ENCODE assay signal across 9 cellular contexts in genomic region chr19:46890423-46891170, GRCh38. TPM values are rescaled to one million over a fixed set of nuclear protein-coding genes. Genes with fewer than 3 reads are reported as not detected.
DNase-seq lines count a peak whose midpoint lies in the region; ATAC-seq, FAIRE-seq and TF ChIP-seq lines count a peak whose summit lies in the region.
"Had no signal": no experiment of that assay in that cellular context is flagged by ENCODE, and none has a peak within 500 bp of the region (broad histone marks: within the 10 kb centered on the region; RNA-seq: fewer than 3 reads in every experiment).

No MANE protein-coding gene starts in this region.

- TF ChIP-seq CTCF in AG10803 (conservative IDR thresholded peaks at IDR 0.05; ENCODE audit: low read length) (peak; percentile 48), K562 (IDR thresholded peaks at IDR 0.05 in 2 of 3, conservative IDR thresholded peaks at IDR 0.05 in 1 of 3; ENCODE audit: insufficient read depth in 2 of 3, low read depth in 1 of 3, low read length in 3 of 3) (no peak), HepG2 (CRISPR knock-in tag; IDR thresholded peaks at IDR 0.05) (peak; percentile 53)

- no peak overlapping the region for H3K27ac ChIP-seq in K562 (ENCODE audit: extremely low read depth, low read depth, low read length)
- H3K27ac ChIP-seq in HepG2 (ENCODE audit: extremely low read length, insufficient read depth, low read length), result peak overlapping the region; percentile 85

- H3K4me3 ChIP-seq in AG10803 (ENCODE audit: low read length), result no peak overlapping the region
- no peak overlapping the region for H3K4me3 ChIP-seq in K562
- peak overlapping the region in 2 of 3 experiments; percentile 8 to 42; a peak in 1 of 6 replicates for H3K4me3 ChIP-seq in HepG2 (replicated peaks in 1 of 3; ENCODE audit: insufficient read depth in 1 of 3, low read depth in 2 of 3, low read length in 3 of 3)

- H3K36me3 ChIP-seq in K562 (ENCODE audit: control insufficient read depth, insufficient read depth, low read length) (no peaks in the 10 kb centered on the region; the same call in 2 of the 3 replicates), HepG2 (replicated peaks in 1 of 2; ENCODE audit: control insufficient read depth in 1 of 2, insufficient read depth in 2 of 2, low read length in 2 of 2) (peaks cover 0 to 9% of the 10 kb centered on the region in 2 experiments; a peak in 1 of 5 replicates)

- no TSS peak for BruUV-seq in K562 (replicated peaks; lab: Mats Ljungman, UMichigan)
- TSS peak; percentile 81 for BruUV-seq in HepG2 (replicated peaks; lab: Mats Ljungman, UMichigan)

- FAIRE-seq in K562 (lab: Jason Lieb, UNC) (peak; percentile 57), HepG2 (lab: Jason Lieb, UNC) (peak; percentile 81)

- intact Hi-C loops in K562 (cut with micrococcal nuclease), result no loop called here
- intact Hi-C loops in HepG2 (cut with micrococcal nuclease; ENCODE audit: unreplicated experiment), result loop anchor here (2.0 to 5.0 kb wide), 2 partner anchors 34 to 37 kb away; no protein-coding TSS in a partner anchor

- no peaks in the 10 kb centered on the region for H3K9me3 ChIP-seq in K562 (replicated peaks; ENCODE audit: control insufficient read depth, insufficient read depth, low read depth, low read length)
- H3K9me3 ChIP-seq in HepG2 (ENCODE audit: low read length), result no peaks in the 10 kb centered on the region

- DNase-seq in AG10803 (ENCODE audit: low read depth) (peak; percentile 98), HT1080 (ENCODE audit: low read depth) (peak; percentile 45), K562 (ENCODE audit: extremely low read depth in 1 of 4, low spot score in 3 of 4) (no peak), HepG2 (ENCODE audit: low spot score) (peak; percentile 99), AML-193 (lab: John Stamatoyannopoulos, UW) (no peak)
- DNase-seq: effector CD4-positive, alpha-beta T cell had no signal

- H3K79me2 ChIP-seq in K562 (ENCODE audit: control insufficient read depth, insufficient read depth, low read length) (peaks cover 65% of the 10 kb centered on the region), HepG2 (ENCODE audit: insufficient read depth, low read length) (peaks cover 83% of the 10 kb centered on the region)

- TF ChIP-seq RAD21 in K562 (CRISPR knock-in tag; conservative IDR thresholded peaks at IDR 0.05 in 1 of 2, IDR thresholded peaks at IDR 0.05 in 1 of 2), result peak in 1 of 2 experiments; percentile 14; a peak in 1 of 4 replicates
- peak; percentile 67 for TF ChIP-seq RAD21 in HepG2 (CRISPR knock-in tag; IDR thresholded peaks at IDR 0.05)

- CTCF ChIA-PET in K562 (lab: Yijun Ruan, JAX; ENCODE audit: low intra/inter-chr PET ratio), result no interaction called here
- CTCF ChIA-PET in HepG2 (lab: Yijun Ruan, JAX; ENCODE audit: low intra/inter-chr PET ratio, low total read pairs), result no interaction called here

- H4K20me1 ChIP-seq in K562 (replicated peaks; ENCODE audit: control insufficient read depth, insufficient read depth, low read length), result no peaks in the 10 kb centered on the region
- no peaks in the 10 kb centered on the region for H4K20me1 ChIP-seq in HepG2 (ENCODE audit: insufficient read depth, low read length)

- 8% methylated on average over 3 of the region's 3 CpGs for WGBS in K562 (ENCODE audit: insufficient coverage, low coverage, missing lambda C conversion rate)
- WGBS in HepG2 (ENCODE audit: low lambda C conversion rate), result 0% methylated on average over 3 of the region's 3 CpGs

- H3K27me3 ChIP-seq in K562 (ENCODE audit: control insufficient read depth in 2 of 2, insufficient read depth in 2 of 2, low read length in 2 of 2) (no peaks in the 10 kb centered on the region), HepG2 (ENCODE audit: control insufficient read depth in 1 of 2, insufficient read depth in 2 of 2, low read length in 2 of 2) (no peaks in the 10 kb centered on the region)

- POLR2A ChIA-PET in K562 (lab: Yijun Ruan, JAX), result interaction anchor here (0.7 to 1.4 kb wide), 4 partner anchors 10 to 30 kb away, joined by 3 to 7 read pairs (median 4); no protein-coding TSS in a partner anchor
- POLR2A ChIA-PET in HepG2 (lab: Yijun Ruan, JAX), result interaction anchor here (0.6 to 2.7 kb wide), 19 partner anchors 10 to 223 kb away, joined by 3 to 25 read pairs (median 4); partner anchors contain the start of genes AP2S1, ARHGAP35 and ZC3H4

- H3K4me1 ChIP-seq in K562 (replicated peaks in 1 of 2; ENCODE audit: control insufficient read depth in 2 of 2, insufficient read depth in 2 of 2, low read length in 2 of 2), result peaks cover 0 to 29% of the 10 kb centered on the region in 2 experiments; a peak in 2 of 5 replicates
- peaks cover 84% of the 10 kb centered on the region for H3K4me1 ChIP-seq in HepG2 (ENCODE audit: insufficient read depth, low read length)

- H3K9ac ChIP-seq in K562 (ENCODE audit: insufficient read depth in 1 of 2, low read depth in 2 of 2, low read length in 2 of 2), result no peak overlapping the region
- peak overlapping the region; percentile 49 for H3K9ac ChIP-seq in HepG2 (ENCODE audit: insufficient read depth, low read depth, low read length)

- in situ Hi-C loops in K562 (cut with MboI) (no loop called here), HepG2 (cut with HindIII; ENCODE audit: extremely low pct_ligation_motif_present, low pct_unique_long_range_greater_than_20kb) (no loop called here)

- no peak for TF ChIP-seq POLR2A in K562 (conservative IDR thresholded peaks at IDR 0.05)
- TF ChIP-seq POLR2A in HepG2 (IDR thresholded peaks at IDR 0.05; ENCODE audit: insufficient read depth in 1 of 2, low read depth in 2 of 2, low read length in 2 of 2), result peak; percentile 25 to 40; a peak in 2 of 4 replicates

- H3K4me2 ChIP-seq in K562 (ENCODE audit: insufficient read depth, low read length) (peak overlapping the region; percentile 13; the same call in 1 of the 2 replicates), HepG2 (ENCODE audit: low read depth, low read length) (peak overlapping the region; percentile 69)

- H3K9me1 ChIP-seq in K562 (ENCODE audit: control insufficient read depth, insufficient read depth, low read length), result no peaks in the 10 kb centered on the region

- no peak overlapping the region for H2AFZ ChIP-seq in K562 (ENCODE audit: low read depth, low read length)
- no peak overlapping the region for H2AFZ ChIP-seq in HepG2 (ENCODE audit: low read length)

- peak; percentile 67 for ATAC-seq in K562
- peak; percentile 97 for ATAC-seq in HepG2
- no peak for ATAC-seq in HG03039 (IDR thresholded peaks at IDR 0.05; ENCODE audit: unreplicated experiment)
- ATAC-seq in HG03469 (IDR thresholded peaks at IDR 0.05; ENCODE audit: unreplicated experiment), result no peak
- no peak for ATAC-seq in GM21528 (IDR thresholded peaks at IDR 0.05; ENCODE audit: low FRiP score, unreplicated experiment)

- TF ChIP-seq EP300 in K562 (IDR thresholded peaks at IDR 0.05; ENCODE audit: low read length) (no peak), HepG2 (IDR thresholded peaks at IDR 0.05; ENCODE audit: low read depth in 2 of 2, low read length in 2 of 2) (peak; percentile 72 to 91; a peak in 3 of 4 replicates), HepG2 (CRISPR knock-in tag; IDR thresholded peaks at IDR 0.05; ENCODE audit: borderline replicate concordance) (peak; percentile 88)

RNA-seq across cellular contexts. Expression of gene ARHGAP35, which starts 29.8 kb away (rescaled TPM):
- total RNA-seq in HT1080 (2014; rRNA removed; shearing (Covaris generic)), result 18.8 and 23.3 TPM in 2 replicates
- polyA plus RNA-seq in HT1080 (2015; cell fraction: cytosol; rRNA removed), result 15.7 and 18.9 TPM in 2 replicates
- polyA plus RNA-seq in HT1080 (2015; cell fraction: nucleus; rRNA removed), result 22.6 and 23.7 TPM in 2 replicates
- 56.5 and 65.8 TPM in 2 replicates for total RNA-seq in K562 (2011; cell fraction: chromatin; rRNA removed; ENCODE audit: low replicate concordance)
- total RNA-seq in K562 (2011; cell fraction: nucleolus; rRNA removed), result 33.2 and 33.8 TPM in 2 replicates
- 42.5 and 45.8 TPM in 2 replicates for total RNA-seq in K562 (2011; cell fraction: nucleoplasm; rRNA removed)
- total RNA-seq in K562 (2014; rRNA removed), result 10.2 and 13.8 TPM in 2 replicates
- total RNA-seq in K562 (2014; rRNA removed; fragmentation: Illumina TruSeq; extraction: Trizol), result 13.9 TPM in 2 replicates
- total RNA-seq in K562 (2015; rRNA removed; fragmentation: Illumina TruSeq; extraction: Trizol), result 16.0 and 16.2 TPM in 2 replicates
- 24.5 and 26.4 TPM in 2 replicates for total RNA-seq in K562 (2021)
- polyA plus RNA-seq in K562 (2011; rRNA removed), result 9.8 and 10.2 TPM in 2 replicates
- polyA plus RNA-seq in K562 (2011; cell fraction: cytosol; rRNA removed), result 7.1 and 11.1 TPM in 2 replicates
- polyA plus RNA-seq in K562 (2011; cell fraction: nucleus; rRNA removed), result 10.6 and 12.9 TPM in 2 replicates
- 16.8 and 21.4 TPM in 2 replicates for polyA plus RNA-seq in K562 (2012)
- 15.7 and 18.6 TPM in 2 replicates for polyA plus RNA-seq in K562 (2014; fragmentation: Illumina TruSeq; extraction: Trizol)
- 1 to 10 TPM in 1 of 2 experiments, under 1 TPM in 1; 0.27 to 1.1 TPM for polyA plus RNA-seq in K562 (2014; fragmentation: Nextera tagmentation; extraction: Ambion mirVana)
- polyA plus RNA-seq in K562 (2014; rRNA removed), result 7.6 and 9.4 TPM in 2 replicates
- polyA minus RNA-seq in K562 (2011; rRNA and poly(A)+ RNA removed), result 26.2 and 28.7 TPM in 2 replicates
- polyA minus RNA-seq in K562 (2011; cell fraction: cytosol; rRNA and poly(A)+ RNA removed), result 16.0 and 16.7 TPM in 2 replicates
- 16.4 and 22.9 TPM in 2 replicates for polyA minus RNA-seq in K562 (2011; cell fraction: nucleus; rRNA and poly(A)+ RNA removed)
- total RNA-seq in HepG2 (2016; rRNA removed; fragmentation: Illumina TruSeq; extraction: Trizol), result 30.1 and 39.9 TPM in 2 replicates
- 7.4 and 8.7 TPM in 2 replicates for total RNA-seq in HepG2 (2016; cell fraction: cytosol; rRNA removed; fragmentation: Illumina TruSeq; extraction: Trizol; ENCODE audit: low read depth)
- total RNA-seq in HepG2 (2016; cell fraction: insoluble cytoplasmic fraction; rRNA removed; fragmentation: Illumina TruSeq; extraction: Trizol), result 30.9 and 34.3 TPM in 2 replicates
- total RNA-seq in HepG2 (2016; cell fraction: membrane; rRNA removed; fragmentation: Illumina TruSeq; extraction: Trizol), result 22.3 and 27.4 TPM in 2 replicates
- 30.0 and 36.8 TPM in 2 replicates for total RNA-seq in HepG2 (2016; cell fraction: nucleus; rRNA removed; fragmentation: Illumina TruSeq; extraction: Trizol)
- polyA plus RNA-seq in HepG2 (2011; rRNA removed), result 28.3 and 30.2 TPM in 2 replicates
- polyA plus RNA-seq in HepG2 (2011; cell fraction: cytosol; rRNA removed), result 19.6 and 22.6 TPM in 2 replicates
- polyA plus RNA-seq in HepG2 (2011; cell fraction: nucleus; rRNA removed), result 21.7 and 24.1 TPM in 2 replicates
- 33.6 and 34.8 TPM in 2 replicates for polyA plus RNA-seq in HepG2 (2012)
- polyA plus RNA-seq in HepG2 (2016; cell fraction: cytosol; fragmentation: Illumina TruSeq; extraction: Trizol; ENCODE audit: low read depth), result 1.4 and 1.7 TPM in 2 replicates
- polyA plus RNA-seq in HepG2 (2016; cell fraction: insoluble cytoplasmic fraction; fragmentation: Illumina TruSeq; extraction: Trizol; ENCODE audit: low read depth), result 17.7 and 24.1 TPM in 2 replicates
- 3.9 and 5.5 TPM in 2 replicates for polyA plus RNA-seq in HepG2 (2016; cell fraction: membrane; fragmentation: Illumina TruSeq; extraction: Trizol; ENCODE audit: low read depth)
- polyA plus RNA-seq in HepG2 (2016; cell fraction: nucleus; fragmentation: Illumina TruSeq; extraction: Trizol; ENCODE audit: insufficient read depth, low read depth), result 28.8 and 32.3 TPM in 2 replicates
- polyA minus RNA-seq in HepG2 (2011; rRNA and poly(A)+ RNA removed; ENCODE audit: low replicate concordance), result 33.9 and 80.3 TPM in 2 replicates
- 28.8 and 37.8 TPM in 2 replicates for polyA minus RNA-seq in HepG2 (2011; cell fraction: cytosol; rRNA and poly(A)+ RNA removed)
- polyA minus RNA-seq in HepG2 (2011; cell fraction: nucleus; rRNA and poly(A)+ RNA removed), result 41.6 and 55.4 TPM in 2 replicates

RNA-seq across cellular contexts. Expression of gene AP2S1, which starts 40.0 kb away (rescaled TPM):
- total RNA-seq in HT1080 (2014; rRNA removed; shearing (Covaris generic)), result 874 and 885 TPM in 2 replicates
- 467 and 628 TPM in 2 replicates for polyA plus RNA-seq in HT1080 (2015; cell fraction: cytosol; rRNA removed)
- 166 TPM in 2 replicates for polyA plus RNA-seq in HT1080 (2015; cell fraction: nucleus; rRNA removed)
- total RNA-seq in K562 (2011; cell fraction: chromatin; rRNA removed; ENCODE audit: low replicate concordance), result 19.6 and 27.0 TPM in 2 replicates
- 40.3 and 42.5 TPM in 2 replicates for total RNA-seq in K562 (2011; cell fraction: nucleolus; rRNA removed)
- total RNA-seq in K562 (2011; cell fraction: nucleoplasm; rRNA removed), result 31.1 and 45.0 TPM in 2 replicates
- total RNA-seq in K562 (2014; rRNA removed) (294 and 338 TPM in 2 replicates), K562 (2014; rRNA removed; fragmentation: Illumina TruSeq; extraction: Trizol) (95.3 and 97.5 TPM in 2 replicates), K562 (2015; rRNA removed; fragmentation: Illumina TruSeq; extraction: Trizol) (131 and 143 TPM in 2 replicates), K562 (2021) (254 and 263 TPM in 2 replicates), HepG2 (2016; rRNA removed; fragmentation: Illumina TruSeq; extraction: Trizol) (86.1 and 94.9 TPM in 2 replicates)
- polyA plus RNA-seq in K562 (2011; rRNA removed) (136 and 171 TPM in 2 replicates), K562 (2014; fragmentation: Illumina TruSeq; extraction: Trizol) (118 and 172 TPM in 2 replicates), K562 (2014; fragmentation: Nextera tagmentation; extraction: Ambion mirVana) (10 to 100 TPM; 32.4 to 72.0 TPM), K562 (2014; rRNA removed) (196 and 212 TPM in 2 replicates), HepG2 (2011; rRNA removed) (45.2 and 45.3 TPM in 2 replicates)
- 201 and 310 TPM in 2 replicates for polyA plus RNA-seq in K562 (2011; cell fraction: cytosol; rRNA removed)
- 91.4 and 98.6 TPM in 2 replicates for polyA plus RNA-seq in K562 (2011; cell fraction: nucleus; rRNA removed)
- polyA plus RNA-seq in K562 (2012), result 190 and 267 TPM in 2 replicates
- 57.4 and 64.7 TPM in 2 replicates for polyA minus RNA-seq in K562 (2011; rRNA and poly(A)+ RNA removed)
- polyA minus RNA-seq in K562 (2011; cell fraction: cytosol; rRNA and poly(A)+ RNA removed), result 73.8 and 86.9 TPM in 2 replicates
- polyA minus RNA-seq in K562 (2011; cell fraction: nucleus; rRNA and poly(A)+ RNA removed), result 14.7 and 22.1 TPM in 2 replicates
- total RNA-seq in HepG2 (2016; cell fraction: cytosol; rRNA removed; fragmentation: Illumina TruSeq; extraction: Trizol; ENCODE audit: low read depth), result 77.4 and 107 TPM in 2 replicates
- 86.7 and 87.8 TPM in 2 replicates for total RNA-seq in HepG2 (2016; cell fraction: insoluble cytoplasmic fraction; rRNA removed; fragmentation: Illumina TruSeq; extraction: Trizol)
- total RNA-seq in HepG2 (2016; cell fraction: membrane; rRNA removed; fragmentation: Illumina TruSeq; extraction: Trizol), result 72.8 and 102 TPM in 2 replicates
- 32.5 and 36.8 TPM in 2 replicates for total RNA-seq in HepG2 (2016; cell fraction: nucleus; rRNA removed; fragmentation: Illumina TruSeq; extraction: Trizol)
- polyA plus RNA-seq in HepG2 (2011; cell fraction: cytosol; rRNA removed), result 60.1 and 80.0 TPM in 2 replicates
- 24.9 and 30.3 TPM in 2 replicates for polyA plus RNA-seq in HepG2 (2011; cell fraction: nucleus; rRNA removed)
- 32.6 and 51.2 TPM in 2 replicates for polyA plus RNA-seq in HepG2 (2012)
- polyA plus RNA-seq in HepG2 (2016; cell fraction: cytosol; fragmentation: Illumina TruSeq; extraction: Trizol; ENCODE audit: low read depth), result 104 and 131 TPM in 2 replicates
- 99.5 and 113 TPM in 2 replicates for polyA plus RNA-seq in HepG2 (2016; cell fraction: insoluble cytoplasmic fraction; fragmentation: Illumina TruSeq; extraction: Trizol; ENCODE audit: low read depth)
- 79.5 and 101 TPM in 2 replicates for polyA plus RNA-seq in HepG2 (2016; cell fraction: membrane; fragmentation: Illumina TruSeq; extraction: Trizol; ENCODE audit: low read depth)
- polyA plus RNA-seq in HepG2 (2016; cell fraction: nucleus; fragmentation: Illumina TruSeq; extraction: Trizol; ENCODE audit: insufficient read depth, low read depth), result 58.8 and 65.6 TPM in 2 replicates
- polyA minus RNA-seq in HepG2 (2011; rRNA and poly(A)+ RNA removed; ENCODE audit: low replicate concordance), result 39.3 and 98.7 TPM in 2 replicates
- 20.1 and 31.3 TPM in 2 replicates for polyA minus RNA-seq in HepG2 (2011; cell fraction: cytosol; rRNA and poly(A)+ RNA removed)
- polyA minus RNA-seq in HepG2 (2011; cell fraction: nucleus; rRNA and poly(A)+ RNA removed), result 8.5 and 11.1 TPM in 2 replicates

Comparison
In these comparisons a context has a peak if more than half of its experiments do, and no peak if none do; other contexts are left out.
1. DNase-seq: peak in AG10803 (single experiment), HT1080 (single experiment) and HepG2 (single experiment); none in K562 (0 of 4) and AML-193 (0 of 2).
2. H3K4me3 ChIP-seq: peak in HepG2 (2 of 3); none in AG10803 (single experiment) and K562 (single experiment).
3. CTCF ChIP-seq: peak in AG10803 (single experiment) and HepG2 (single experiment); none in K562 (0 of 3).
4. ATAC-seq: peak in K562 (single experiment) and HepG2 (single experiment); none in HG03039 (single experiment), HG03469 (single experiment) and GM21528 (single experiment).